Comparison of ENCODE assay signal across 1 cellular context in the genomic region with DNA sequence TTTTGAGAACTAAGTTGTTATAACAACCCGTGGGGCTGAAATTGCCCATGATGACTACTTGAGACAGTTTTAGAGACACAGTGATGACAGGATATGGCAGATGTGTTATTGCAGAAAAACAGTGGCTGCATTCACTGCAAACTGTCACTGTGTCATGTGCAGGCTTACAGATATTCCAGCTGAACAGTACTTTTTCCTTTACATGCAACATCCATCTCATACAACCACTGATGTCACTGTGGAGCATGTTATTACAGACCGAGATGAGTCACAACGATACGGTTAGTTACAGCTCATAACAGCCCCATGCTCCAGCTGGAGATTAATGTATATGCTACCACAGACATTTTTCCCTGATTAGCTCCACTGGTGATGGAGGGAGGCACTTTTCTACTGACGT.
TF ChIP-seq lines count a peak whose summit lies in the region.

No MANE protein-coding gene starts in this region.

TF ChIP-seq in IMR-90, 13 proteins besides CTCF, POLR2A, EP300 and RAD21 (continued from another document):
- TF ChIP-seq, protein P1, sequence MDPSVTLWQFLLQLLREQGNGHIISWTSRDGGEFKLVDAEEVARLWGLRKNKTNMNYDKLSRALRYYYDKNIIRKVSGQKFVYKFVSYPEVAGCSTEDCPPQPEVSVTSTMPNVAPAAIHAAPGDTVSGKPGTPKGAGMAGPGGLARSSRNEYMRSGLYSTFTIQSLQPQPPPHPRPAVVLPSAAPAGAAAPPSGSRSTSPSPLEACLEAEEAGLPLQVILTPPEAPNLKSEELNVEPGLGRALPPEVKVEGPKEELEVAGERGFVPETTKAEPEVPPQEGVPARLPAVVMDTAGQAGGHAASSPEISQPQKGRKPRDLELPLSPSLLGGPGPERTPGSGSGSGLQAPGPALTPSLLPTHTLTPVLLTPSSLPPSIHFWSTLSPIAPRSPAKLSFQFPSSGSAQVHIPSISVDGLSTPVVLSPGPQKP (IDR thresholded peaks at IDR 0.05; ENCODE audit: borderline replicate concordance, low read depth, low read length) = no peak
- TF ChIP-seq CEBPB (IDR thresholded peaks at IDR 0.05; ENCODE audit: low read depth, low read length) = peak; percentile 63; the same call in 1 of the 2 replicates
- TF ChIP-seq NFE2L2 (IDR thresholded peaks at IDR 0.05; ENCODE audit: low read depth, low read length) = no peak
